8 cellular contexts compared by ENCODE assay signal in the genomic region with DNA sequence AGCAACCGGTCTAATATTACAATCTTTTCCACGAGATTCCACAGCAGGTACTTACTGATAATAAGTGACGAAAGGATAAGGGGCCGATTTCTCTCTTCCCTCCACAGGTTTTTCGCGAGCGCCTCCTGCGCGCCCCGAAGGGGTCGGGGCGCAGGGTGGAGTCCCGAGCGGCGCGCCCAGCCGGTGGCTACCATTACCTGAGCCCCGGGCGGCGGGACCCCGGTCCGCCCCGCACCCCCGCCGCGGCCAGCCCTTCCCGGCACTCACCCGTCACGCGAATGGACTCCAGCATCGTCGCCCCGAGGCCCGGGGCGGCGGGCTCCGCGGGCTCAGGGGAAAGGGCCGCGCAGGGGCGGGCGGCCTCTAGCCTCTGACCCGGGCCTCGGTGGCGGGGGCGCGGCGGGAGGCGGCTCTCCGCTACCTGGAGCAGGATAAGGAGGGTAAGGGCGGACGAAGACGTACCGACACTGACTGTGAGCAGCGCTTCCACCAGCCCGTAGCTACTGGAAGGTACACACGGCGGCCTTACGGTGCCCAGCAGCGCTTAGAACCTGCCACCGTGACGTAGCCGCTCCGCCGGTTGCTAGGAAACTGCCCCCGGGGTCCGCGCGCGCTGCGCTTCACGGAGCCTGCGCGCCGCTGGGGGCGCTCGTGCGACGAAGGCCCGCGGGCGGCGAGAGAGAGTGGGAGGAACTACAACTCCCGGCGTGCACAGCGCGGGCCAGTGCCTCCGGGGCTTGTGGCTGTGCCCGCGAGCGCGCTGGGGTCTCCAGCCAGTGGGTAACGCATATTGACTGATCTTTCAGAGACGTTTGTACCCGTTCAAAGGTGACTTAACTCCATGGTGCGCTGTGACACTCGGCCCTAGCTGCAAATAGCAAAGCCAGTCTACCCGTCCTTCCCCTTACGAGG. TPM values are rescaled to one million over a fixed set of nuclear protein-coding genes. Genes with fewer than 3 reads are reported as not detected.
DNase-seq lines count a peak whose midpoint lies in the region; ATAC-seq and TF ChIP-seq lines count a peak whose summit lies in the region.

No MANE protein-coding gene starts in this region.

- peak overlapping the region; percentile 90 for H2AFZ ChIP-seq in GM23248

- DNase-seq in DMS79 (lab: John Stamatoyannopoulos, UW) (peak; percentile 73), GM23248 (peak; percentile 95), Peyer's patch (peak; percentile 85 to 96 (median 91)), fibroblast of mammary gland (ENCODE audit: low read depth) (peak; percentile 73)
- DNase-seq in activated T-helper 1 cell treated with anti-CD3 and anti-CD28 coated beads, Interleukin-2, amount 50 U/mL, for 16 hours (ENCODE audit: low read depth in 1 of 2, low spot score in 1 of 2), result peak; percentile 79 to 87
- DNase-seq in naive thymus-derived CD4-positive, alpha-beta T cell, result peak; percentile 84 to 92 (median 91)
- peak; percentile 93 to 95 for DNase-seq in stimulated activated effector memory CD8-positive, alpha-beta T cell treated with anti-CD3 and anti-CD28 coated beads, Interleukin-12 subunit alpha, Interleukin-12 subunit beta, amount 100 ng/mL, for 72 hours (ENCODE audit: low spot score in 2 of 2)

- TF ChIP-seq CTCF in Peyer's patch (IDR thresholded peaks at IDR 0.05), result peak; percentile 79 to 98 (median 90)
- TF ChIP-seq CTCF in fibroblast of mammary gland (conservative IDR thresholded peaks at IDR 0.05; ENCODE audit: control insufficient read depth, insufficient read depth, low read depth, low read length), result peak; percentile 45

- no peaks in the 10 kb centered on the region for H3K9me2 ChIP-seq in GM23248 (ENCODE audit: insufficient read depth)

- 4 to 5% methylated on average over 73 to 77 of the region's 99 CpGs for WGBS in GM23248 (ENCODE audit: low coverage in 1 of 2, low lambda C conversion rate in 2 of 2, missing lambda C conversion rate in 2 of 2), 2 experiments

- no peak overlapping the region for H3K27ac ChIP-seq in GM23248
- peak overlapping the region; percentile 49 for H3K27ac ChIP-seq in KOPT-K1 (ENCODE audit: low read depth, low read length, poor library complexity, severe bottlenecking)
- peak overlapping the region; percentile 34 to 64 (median 58) for H3K27ac ChIP-seq in Peyer's patch
- peak overlapping the region; percentile 70 for H3K27ac ChIP-seq in naive thymus-derived CD4-positive, alpha-beta T cell (ENCODE audit: low read depth, low read length)

- peak overlapping the region in 8 of 9 donors; percentile 51 to 94 (median 82) for H3K27ac Mint-ChIP-seq in naive thymus-derived CD4-positive, alpha-beta T cell
- H3K27ac Mint-ChIP-seq in stimulated activated effector memory CD8-positive, alpha-beta T cell treated with anti-CD3 and anti-CD28 coated beads, Interleukin-12 subunit alpha, Interleukin-12 subunit beta, amount 100 ng/mL, for 72 hours, result peak overlapping the region; percentile 34

- no peaks in the 10 kb centered on the region for H3K36me3 Mint-ChIP-seq in naive thymus-derived CD4-positive, alpha-beta T cell
- no peaks in the 10 kb centered on the region for H3K36me3 Mint-ChIP-seq in stimulated activated effector memory CD8-positive, alpha-beta T cell treated with anti-CD3 and anti-CD28 coated beads, Interleukin-12 subunit alpha, Interleukin-12 subunit beta, amount 100 ng/mL, for 72 hours

- peaks cover 5% of the 10 kb centered on the region for H3K4me1 ChIP-seq in GM23248 (ENCODE audit: insufficient read depth)
- no peaks in the 10 kb centered on the region for H3K4me1 ChIP-seq in Peyer's patch
- H3K4me1 ChIP-seq in naive thymus-derived CD4-positive, alpha-beta T cell (ENCODE audit: control insufficient read depth in 2 of 2, insufficient read depth in 2 of 2, low read length in 2 of 2), result peaks cover 0 to 5% of the 10 kb centered on the region in 2 donors

- peaks cover 0 to 57% (median 0%) of the 10 kb centered on the region in 5 donors for H3K27me3 Mint-ChIP-seq in naive thymus-derived CD4-positive, alpha-beta T cell

- POLR2A ChIA-PET in naive thymus-derived CD4-positive, alpha-beta T cell (lab: Charles Lee), result interaction anchor here (1.1 to 1.4 kb wide), 2 partner anchors 12 to 74 kb away, joined by 3 to 4 read pairs; no protein-coding TSS in a partner anchor

- CTCF ChIA-PET in naive thymus-derived CD4-positive, alpha-beta T cell (lab: Charles Lee), result interaction anchor here (0.6 to 2.4 kb wide), 10 partner anchors 9 to 643 kb away, joined by 3 to 11 read pairs (median 5); a partner anchor contains a TSS

- in situ Hi-C loops in GM23248 (cut with MboI), result no loop called here

- peak overlapping the region; percentile 80 to 97 (median 93) for H3K4me3 Mint-ChIP-seq in naive thymus-derived CD4-positive, alpha-beta T cell
- peak overlapping the region; percentile 78 for H3K4me3 Mint-ChIP-seq in stimulated activated effector memory CD8-positive, alpha-beta T cell treated with anti-CD3 and anti-CD28 coated beads, Interleukin-12 subunit alpha, Interleukin-12 subunit beta, amount 100 ng/mL, for 72 hours

- H3K79me2 ChIP-seq in GM23248 (ENCODE audit: insufficient read depth), result no peaks in the 10 kb centered on the region

- peaks cover 0 to 8% (median 5%) of the 10 kb centered on the region in 7 donors for H3K4me1 Mint-ChIP-seq in naive thymus-derived CD4-positive, alpha-beta T cell
- peaks cover 5% of the 10 kb centered on the region for H3K4me1 Mint-ChIP-seq in stimulated activated effector memory CD8-positive, alpha-beta T cell treated with anti-CD3 and anti-CD28 coated beads, Interleukin-12 subunit alpha, Interleukin-12 subunit beta, amount 100 ng/mL, for 72 hours

- peak overlapping the region; percentile 69 for H3K4me2 ChIP-seq in GM23248 (ENCODE audit: unreplicated experiment)

- H3K9ac ChIP-seq in GM23248, result peak overlapping the region; percentile 71

- H3K4me3 ChIP-seq in GM23248, result peak overlapping the region; percentile 75
- H3K4me3 ChIP-seq in Peyer's patch, result peak overlapping the region; percentile 62 to 80 (median 73)
- peak overlapping the region; percentile 74 for H3K4me3 ChIP-seq in fibroblast of mammary gland (ENCODE audit: control insufficient read depth, low read depth, low read length)
- peak overlapping the region; percentile 76 for H3K4me3 ChIP-seq in naive thymus-derived CD4-positive, alpha-beta T cell (ENCODE audit: low read length)

- H3K27me3 ChIP-seq in GM23248 (replicated peaks; ENCODE audit: insufficient read depth) (peaks cover 9% of the 10 kb centered on the region; the same call in 1 of the 2 replicates), Peyer's patch (no peaks in the 10 kb centered on the region)
- no peaks in the 10 kb centered on the region for H3K27me3 ChIP-seq in naive thymus-derived CD4-positive, alpha-beta T cell (ENCODE audit: control insufficient read depth in 2 of 2, insufficient read depth in 2 of 2, low read length in 2 of 2)

- H3K36me3 ChIP-seq in GM23248 (ENCODE audit: low read depth) (no peaks in the 10 kb centered on the region), KOPT-K1 (ENCODE audit: insufficient read depth, low read length) (no peaks in the 10 kb centered on the region), Peyer's patch (no peaks in the 10 kb centered on the region)
- H3K36me3 ChIP-seq in naive thymus-derived CD4-positive, alpha-beta T cell (ENCODE audit: control insufficient read depth in 2 of 3, insufficient read depth in 3 of 3, low read length in 3 of 3), result no peaks in the 10 kb centered on the region

- no peaks in the 10 kb centered on the region for H4K20me1 ChIP-seq in GM23248 (ENCODE audit: insufficient read depth)

- H3F3A ChIP-seq in GM23248 (ENCODE audit: insufficient read depth), result no peaks in the 10 kb centered on the region

- intact Hi-C loops in naive thymus-derived CD4-positive, alpha-beta T cell (cut with micrococcal nuclease), result loop anchor here (1.0 to 10.0 kb wide), 18 partner anchors 11 to 1330 kb away; a partner anchor contains a TSS

- no peaks in the 10 kb centered on the region for H3K9me3 Mint-ChIP-seq in naive thymus-derived CD4-positive, alpha-beta T cell
- H3K9me3 Mint-ChIP-seq in stimulated activated effector memory CD8-positive, alpha-beta T cell treated with anti-CD3 and anti-CD28 coated beads, Interleukin-12 subunit alpha, Interleukin-12 subunit beta, amount 100 ng/mL, for 72 hours, result no peaks in the 10 kb centered on the region

- peak in 1 of 2 donors; percentile 51 for TF ChIP-seq POLR2A in Peyer's patch (IDR thresholded peaks at IDR 0.05)

- ATAC-seq in naive thymus-derived CD4-positive, alpha-beta T cell, result peak; percentile 98
- peak; percentile 98 for ATAC-seq in stimulated activated effector memory CD8-positive, alpha-beta T cell treated with anti-CD3 and anti-CD28 coated beads, Interleukin-12 subunit alpha, Interleukin-12 subunit beta, amount 100 ng/mL, for 72 hours

- no peaks in the 10 kb centered on the region for H3K9me3 ChIP-seq in GM23248 (ENCODE audit: low read depth)
- no peaks in the 10 kb centered on the region for H3K9me3 ChIP-seq in KOPT-K1 (ENCODE audit: insufficient read depth, low read length, poor library complexity, severe bottlenecking)
- no peaks in the 10 kb centered on the region for H3K9me3 ChIP-seq in Peyer's patch
- H3K9me3 ChIP-seq in naive thymus-derived CD4-positive, alpha-beta T cell (ENCODE audit: control insufficient read depth in 2 of 3, low read length in 3 of 3), result no peaks in the 10 kb centered on the region

RNA-seq across cellular contexts. Expression of a gene that starts 22.8 kb away (rescaled TPM):
- 55.6 and 57.5 TPM in 2 replicates for total RNA-seq in GM23248 (2014; rRNA removed; shearing (Covaris generic))
- 37.9 and 38.4 TPM in 2 replicates for polyA plus RNA-seq in GM23248 (2016; fragmentation: Nextera tagmentation; extraction: Ambion mirVana)
- 10 to 100 TPM in 2 of 4 donors, 1 to 10 TPM in 2; 5.0 to 43.7 (median 11.2) TPM for total RNA-seq in Peyer's patch
- 10 to 100 TPM in 1 of 5 experiments, 1 to 10 TPM in 1, under 1 TPM in 3; 0.35 to 48.6 (median 0.82) TPM for total RNA-seq in naive thymus-derived CD4-positive, alpha-beta T cell
- polyA plus RNA-seq in naive thymus-derived CD4-positive, alpha-beta T cell, result under 1 TPM in 1 of 2 donors, not detected in 1; 0.30 TPM
